Comparison of ENCODE assay signal across 15 cellular contexts in the genomic region with DNA sequence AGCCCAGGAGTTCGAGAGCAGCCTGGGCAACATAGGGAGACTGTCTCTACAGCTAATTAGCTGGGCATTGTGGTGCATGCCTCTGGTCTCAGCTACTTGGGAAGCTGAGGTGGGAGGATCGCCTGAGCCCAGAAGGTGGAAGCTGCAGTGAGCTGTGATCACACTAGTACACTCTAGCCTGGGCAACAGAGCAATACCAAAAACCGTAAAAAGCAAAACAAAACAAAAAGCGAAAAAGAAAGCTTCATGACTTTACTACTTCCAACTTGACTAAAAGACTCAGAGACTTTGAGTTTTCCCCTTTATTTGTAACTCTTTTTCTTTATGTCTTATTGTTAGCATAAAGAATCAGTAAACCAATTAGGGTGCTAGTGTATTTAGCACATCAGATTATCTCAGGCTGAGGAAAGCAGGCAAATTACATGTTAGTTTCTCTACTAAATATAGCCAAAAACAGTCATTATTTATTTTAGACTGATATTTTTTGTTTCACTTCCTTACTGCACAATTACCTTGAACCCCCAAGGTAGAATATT. TPM values are rescaled to one million over a fixed set of nuclear protein-coding genes. Genes with fewer than 3 reads are reported as not detected.
DNase-seq lines count a peak whose midpoint lies in the region; ATAC-seq lines count a peak whose summit lies in the region.
"Had no signal": no experiment of that assay in that cellular context is flagged by ENCODE, and none has a peak within 500 bp of the region (broad histone marks: within the 10 kb centered on the region; RNA-seq: fewer than 3 reads in every experiment).

No MANE protein-coding gene starts in this region.

- no peak overlapping the region for H3K4me3 Mint-ChIP-seq in activated CD8-positive, alpha-beta memory T cell treated with anti-CD3 and anti-CD28 coated beads, Interleukin-2, amount 10 ng/mL, durations not matched to agents 7 days and 5 days

- H3K4me1 Mint-ChIP-seq in activated CD8-positive, alpha-beta memory T cell treated with anti-CD3 and anti-CD28 coated beads, Interleukin-2, amount 10 ng/mL, durations not matched to agents 7 days and 5 days = peaks cover 25% of the 10 kb centered on the region

- CTCF ChIA-PET in activated CD8-positive, alpha-beta memory T cell treated with anti-CD3 and anti-CD28 coated beads, Interleukin-2, amount 10 ng/mL, durations not matched to agents 7 days and 5 days (lab: Charles Lee) = interaction anchor here (0.9 kb wide), 1 partner anchor 281 kb away, joined by 3 read pairs; a partner anchor contains a TSS

- H3K27me3 Mint-ChIP-seq in activated CD8-positive, alpha-beta memory T cell treated with anti-CD3 and anti-CD28 coated beads, Interleukin-2, amount 10 ng/mL, durations not matched to agents 7 days and 5 days = no peaks in the 10 kb centered on the region

- H3K27ac Mint-ChIP-seq in activated CD8-positive, alpha-beta memory T cell treated with anti-CD3 and anti-CD28 coated beads, Interleukin-2, amount 10 ng/mL, durations not matched to agents 7 days and 5 days = peak overlapping the region; percentile 36

- DNase-seq in activated CD8-positive, alpha-beta memory T cell treated with anti-CD3 and anti-CD28 coated beads, Interleukin-2, amount 10 ng/mL, durations not matched to agents 7 days and 5 days = no peak
- DNase-seq in activated CD8-positive, alpha-beta memory T cell treated with anti-CD3 and anti-CD28 coated beads for 24 hours = no peak
- DNase-seq in activated naive CD4-positive, alpha-beta T cell treated with anti-CD3 and anti-CD28 coated beads, Interleukin-2, amount 50 U/mL, for 16 hours = no peak
- DNase-seq in DMS53 (lab: John Stamatoyannopoulos, UW) (no peak), NCI-H524 treated with DMSO at 0.1 percent for 48 hours (lab: John Stamatoyannopoulos, UW) (no peak), globus pallidus (ENCODE audit: low spot score) (no peak)
- DNase-seq: activated CD4-positive, alpha-beta T cell treated with anti-CD3 and anti-CD28 coated beads, Interleukin-2, amount 50 U/mL, for 48 hours; amygdala; NCI-H2081; occipital lobe; Right ventricle myocardium superior; stimulated activated CD4-positive, alpha-beta T cell treated with anti-CD3 and anti-CD28 coated beads, Interleukin-4, amount 100 ng/mL, for 1 hour; thyroid gland had no signal

- ATAC-seq in activated CD8-positive, alpha-beta memory T cell treated with anti-CD3 and anti-CD28 coated beads, Interleukin-2, amount 10 ng/mL, durations not matched to agents 7 days and 5 days = no peak
- peak; percentile 60 for ATAC-seq in GM21737 (IDR thresholded peaks at IDR 0.05; ENCODE audit: unreplicated experiment)
- ATAC-seq in HG03342 (IDR thresholded peaks at IDR 0.05; ENCODE audit: unreplicated experiment) = peak; percentile 77

- no peaks in the 10 kb centered on the region for H3K9me3 Mint-ChIP-seq in activated CD8-positive, alpha-beta memory T cell treated with anti-CD3 and anti-CD28 coated beads, Interleukin-2, amount 10 ng/mL, durations not matched to agents 7 days and 5 days (ENCODE audit: low read depth)

- H3K36me3 Mint-ChIP-seq in activated CD8-positive, alpha-beta memory T cell treated with anti-CD3 and anti-CD28 coated beads, Interleukin-2, amount 10 ng/mL, durations not matched to agents 7 days and 5 days = peaks cover 16% of the 10 kb centered on the region

RNA-seq across cellular contexts. Expression of a gene that starts 5.4 kb away (rescaled TPM):
- total RNA-seq in activated CD8-positive, alpha-beta memory T cell treated with anti-CD3 and anti-CD28 coated beads, Interleukin-2, amount 10 ng/mL, durations not matched to agents 7 days and 5 days = 10 to 100 TPM; 19.7 to 26.4 TPM

RNA-seq across cellular contexts. Expression of a gene that starts 5.7 kb away (rescaled TPM):
- 10 to 100 TPM; 31.8 to 49.1 TPM for total RNA-seq in activated CD8-positive, alpha-beta memory T cell treated with anti-CD3 and anti-CD28 coated beads, Interleukin-2, amount 10 ng/mL, durations not matched to agents 7 days and 5 days

RNA-seq across cellular contexts. Expression of a gene that starts 5.7 kb away (rescaled TPM):
- total RNA-seq in activated CD8-positive, alpha-beta memory T cell treated with anti-CD3 and anti-CD28 coated beads, Interleukin-2, amount 10 ng/mL, durations not matched to agents 7 days and 5 days = 10 to 100 TPM; 48.9 to 63.1 TPM

RNA-seq across cellular contexts. Expression of a gene that starts 39.9 kb away (rescaled TPM):
- total RNA-seq in activated CD8-positive, alpha-beta memory T cell treated with anti-CD3 and anti-CD28 coated beads, Interleukin-2, amount 10 ng/mL, durations not matched to agents 7 days and 5 days = under 1 TPM; 0.18 to 0.26 TPM

RNA-seq across cellular contexts. Expression of a gene that starts 42.4 kb away (rescaled TPM):
- total RNA-seq in activated CD8-positive, alpha-beta memory T cell treated with anti-CD3 and anti-CD28 coated beads, Interleukin-2, amount 10 ng/mL, durations not matched to agents 7 days and 5 days = 10 to 100 TPM in 1 of 2 experiments, 1 to 10 TPM in 1; 9.4 to 11.2 TPM
